Comparison of ENCODE assay signal across 1 cellular context in the genomic region with DNA sequence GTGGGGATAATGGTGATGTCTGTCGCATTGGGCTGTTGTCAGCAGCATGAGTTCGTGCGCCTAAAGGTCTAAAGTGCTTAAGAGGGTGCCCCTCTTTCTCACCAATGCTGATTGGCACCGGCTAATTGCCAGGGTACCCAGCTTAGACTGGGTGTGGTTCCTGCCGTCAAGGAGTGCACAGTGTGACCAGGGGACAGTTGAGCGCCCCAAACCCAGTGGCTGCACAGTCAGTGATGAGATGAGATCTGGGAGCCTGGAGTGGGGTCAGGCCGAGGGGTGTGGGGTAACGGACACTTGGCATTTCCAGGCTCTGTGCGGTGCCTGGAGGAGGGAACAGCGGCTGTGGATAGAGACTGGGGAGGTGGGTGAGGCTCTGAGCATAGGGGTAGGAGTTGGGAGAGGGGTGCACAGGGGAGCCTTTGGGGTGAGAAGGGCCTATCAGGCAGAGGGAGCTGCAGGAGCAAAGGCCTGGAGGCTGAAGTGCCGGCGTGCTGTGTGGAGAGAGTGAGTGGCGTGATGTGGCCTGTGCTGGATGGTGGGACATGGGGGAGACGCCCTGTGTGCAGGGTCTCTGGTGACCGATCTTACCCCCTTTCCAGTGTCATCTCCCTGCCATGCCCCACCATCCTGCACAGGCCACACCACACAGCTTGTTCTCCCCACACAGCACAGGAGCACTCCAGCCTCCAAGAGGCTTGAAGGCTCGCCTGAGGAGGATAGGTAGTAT.
TF ChIP-seq lines count a peak whose summit lies in the region.

No MANE protein-coding gene starts in this region.

TF ChIP-seq in WTC11, 78 proteins besides CTCF, POLR2A, EP300 and RAD21 (continued from another document):
- TF ChIP-seq, protein P1, sequence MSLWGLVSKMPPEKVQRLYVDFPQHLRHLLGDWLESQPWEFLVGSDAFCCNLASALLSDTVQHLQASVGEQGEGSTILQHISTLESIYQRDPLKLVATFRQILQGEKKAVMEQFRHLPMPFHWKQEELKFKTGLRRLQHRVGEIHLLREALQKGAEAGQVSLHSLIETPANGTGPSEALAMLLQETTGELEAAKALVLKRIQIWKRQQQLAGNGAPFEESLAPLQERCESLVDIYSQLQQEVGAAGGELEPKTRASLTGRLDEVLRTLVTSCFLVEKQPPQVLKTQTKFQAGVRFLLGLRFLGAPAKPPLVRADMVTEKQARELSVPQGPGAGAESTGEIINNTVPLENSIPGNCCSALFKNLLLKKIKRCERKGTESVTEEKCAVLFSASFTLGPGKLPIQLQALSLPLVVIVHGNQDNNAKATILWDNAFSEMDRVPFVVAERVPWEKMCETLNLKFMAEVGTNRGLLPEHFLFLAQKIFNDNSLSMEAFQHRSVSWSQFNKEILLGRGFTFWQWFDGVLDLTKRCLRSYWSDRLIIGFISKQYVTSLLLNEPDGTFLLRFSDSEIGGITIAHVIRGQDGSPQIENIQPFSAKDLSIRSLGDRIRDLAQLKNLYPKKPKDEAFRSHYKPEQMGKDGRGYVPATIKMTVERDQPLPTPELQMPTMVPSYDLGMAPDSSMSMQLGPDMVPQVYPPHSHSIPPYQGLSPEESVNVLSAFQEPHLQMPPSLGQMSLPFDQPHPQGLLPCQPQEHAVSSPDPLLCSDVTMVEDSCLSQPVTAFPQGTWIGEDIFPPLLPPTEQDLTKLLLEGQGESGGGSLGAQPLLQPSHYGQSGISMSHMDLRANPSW (CRISPR knock-in tag; conservative IDR thresholded peaks at IDR 0.05; ENCODE audit: low read depth), result no peak
- TF ChIP-seq ELF4 (CRISPR knock-in tag; IDR thresholded peaks at IDR 0.05; ENCODE audit: low read depth) (no peak), ZNF416 (CRISPR knock-in tag; IDR thresholded peaks at IDR 0.05) (no peak)
- TF ChIP-seq, protein P2, sequence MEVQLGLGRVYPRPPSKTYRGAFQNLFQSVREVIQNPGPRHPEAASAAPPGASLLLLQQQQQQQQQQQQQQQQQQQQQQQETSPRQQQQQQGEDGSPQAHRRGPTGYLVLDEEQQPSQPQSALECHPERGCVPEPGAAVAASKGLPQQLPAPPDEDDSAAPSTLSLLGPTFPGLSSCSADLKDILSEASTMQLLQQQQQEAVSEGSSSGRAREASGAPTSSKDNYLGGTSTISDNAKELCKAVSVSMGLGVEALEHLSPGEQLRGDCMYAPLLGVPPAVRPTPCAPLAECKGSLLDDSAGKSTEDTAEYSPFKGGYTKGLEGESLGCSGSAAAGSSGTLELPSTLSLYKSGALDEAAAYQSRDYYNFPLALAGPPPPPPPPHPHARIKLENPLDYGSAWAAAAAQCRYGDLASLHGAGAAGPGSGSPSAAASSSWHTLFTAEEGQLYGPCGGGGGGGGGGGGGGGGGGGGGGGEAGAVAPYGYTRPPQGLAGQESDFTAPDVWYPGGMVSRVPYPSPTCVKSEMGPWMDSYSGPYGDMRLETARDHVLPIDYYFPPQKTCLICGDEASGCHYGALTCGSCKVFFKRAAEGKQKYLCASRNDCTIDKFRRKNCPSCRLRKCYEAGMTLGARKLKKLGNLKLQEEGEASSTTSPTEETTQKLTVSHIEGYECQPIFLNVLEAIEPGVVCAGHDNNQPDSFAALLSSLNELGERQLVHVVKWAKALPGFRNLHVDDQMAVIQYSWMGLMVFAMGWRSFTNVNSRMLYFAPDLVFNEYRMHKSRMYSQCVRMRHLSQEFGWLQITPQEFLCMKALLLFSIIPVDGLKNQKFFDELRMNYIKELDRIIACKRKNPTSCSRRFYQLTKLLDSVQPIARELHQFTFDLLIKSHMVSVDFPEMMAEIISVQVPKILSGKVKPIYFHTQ (CRISPR knock-in tag; IDR thresholded peaks at IDR 0.05), result no peak
